32 cellular contexts compared by ENCODE assay signal in the genomic region with DNA sequence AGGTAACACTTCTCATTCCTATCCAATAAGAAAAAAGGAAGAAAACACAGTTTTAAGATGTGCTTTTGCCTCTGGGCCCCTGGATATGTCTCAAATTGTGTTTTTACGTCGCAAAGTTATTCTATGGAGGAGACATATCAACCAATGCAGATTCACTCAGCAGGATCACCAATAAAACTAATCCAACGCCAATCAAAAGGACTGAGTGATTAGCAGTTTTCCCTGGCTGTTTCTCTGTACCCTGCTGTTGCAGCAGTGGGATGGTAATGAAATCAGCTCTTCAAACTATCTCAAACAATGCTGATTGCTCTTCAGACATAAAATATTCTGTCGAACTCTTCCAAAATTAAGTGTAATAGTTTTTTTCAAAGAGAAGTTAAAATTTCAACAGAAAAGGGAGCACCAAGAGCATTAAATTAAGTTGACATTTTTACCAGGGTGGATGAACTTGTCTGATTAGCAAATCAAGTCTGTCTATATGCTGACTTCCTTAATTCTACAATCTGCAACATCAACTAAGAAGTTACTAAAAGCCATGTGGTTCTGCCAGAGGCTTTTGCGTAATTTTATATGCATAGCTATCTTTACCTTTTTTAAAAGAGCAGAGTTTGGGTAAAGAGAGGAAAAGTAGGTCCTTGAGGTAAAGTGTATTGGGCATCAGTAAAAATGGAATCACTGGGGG. TPM values are rescaled to one million over a fixed set of nuclear protein-coding genes. Genes with fewer than 3 reads are reported as not detected.
A peak's percentile ranks its signal among the peaks of the same experiment; 100 is the strongest.
DNase-seq lines count a peak whose midpoint lies in the region; ATAC-seq and TF ChIP-seq lines count a peak whose summit lies in the region.
"Had no signal": no experiment of that assay in that cellular context is flagged by ENCODE, and none has a peak within 500 bp of the region (broad histone marks: within the 10 kb centered on the region; RNA-seq: fewer than 3 reads in every experiment).

No MANE protein-coding gene starts in this region.

- no peaks in the 10 kb centered on the region for H3K79me1 ChIP-seq in neuronal stem cell (ENCODE audit: low read depth, low read length)

- no peak overlapping the region for H3K14ac ChIP-seq in neuronal stem cell (ENCODE audit: low read length)

- H3K27me3 Mint-ChIP-seq in effector memory CD8-positive, alpha-beta T cell = no peaks in the 10 kb centered on the region
- H3K27me3 Mint-ChIP-seq: activated CD4-positive, alpha-beta T cell treated with anti-CD3 and anti-CD28 coated beads, Interleukin-2, amount 10 ng/mL, durations not matched to agents 24 days and 14 days had no signal

- no peak overlapping the region for H3K4ac ChIP-seq in neuronal stem cell (ENCODE audit: low read length)

- H3K9me3 ChIP-seq in SK-N-MC (ENCODE audit: low read depth, low read length) = no peaks in the 10 kb centered on the region
- no peaks in the 10 kb centered on the region for H3K9me3 ChIP-seq in left ventricle myocardium inferior (replicated peaks)
- H3K9me3 ChIP-seq in neuronal stem cell (replicated peaks in 1 of 2; ENCODE audit: control insufficient read depth in 2 of 2, insufficient read depth in 1 of 2, low read depth in 1 of 2, low read length in 2 of 2) = no peaks in the 10 kb centered on the region
- H3K9me3 ChIP-seq: Peyer's patch, SJCRH30, stomach, tibial artery had no signal

- no peak overlapping the region for H3K4me2 ChIP-seq in neuronal stem cell (ENCODE audit: insufficient read depth, low read length, poor library complexity, severe bottlenecking)
- H3K4me2 ChIP-seq: KMS-11 had no signal

- H3K4me1 Mint-ChIP-seq in effector memory CD8-positive, alpha-beta T cell (ENCODE audit: low read depth in 2 of 2) = no peaks in the 10 kb centered on the region

- ATAC-seq in effector memory CD8-positive, alpha-beta T cell (replicated peaks) = no peak
- ATAC-seq: natural killer cell had no signal

- H3K27ac ChIP-seq in SK-N-MC (peak overlapping the region; percentile 34; the same call in 1 of the 2 replicates), left ventricle myocardium inferior (replicated peaks) (no peak overlapping the region), neuronal stem cell (replicated peaks; ENCODE audit: low read length) (no peak overlapping the region)
- H3K27ac ChIP-seq: brain microvascular endothelial cell, epithelial cell of prostate, KMS-11, Peyer's patch, SJCRH30, skin epidermis, stomach, tibial artery, VCaP had no signal

- intact Hi-C loops in left ventricle myocardium inferior (cut with micrococcal nuclease) = no loop called here

- no peak overlapping the region for H2BK15ac ChIP-seq in neuronal stem cell (ENCODE audit: low read length)

- no peak overlapping the region for H3K23ac ChIP-seq in neuronal stem cell (ENCODE audit: low read depth, low read length, poor library complexity)

- H2AK5ac ChIP-seq in neuronal stem cell (ENCODE audit: low read depth, low read length) = no peak overlapping the region

- no peak overlapping the region for H3K9ac ChIP-seq in SK-N-MC (ENCODE audit: insufficient read length)
- no peak overlapping the region for H3K9ac ChIP-seq in neuronal stem cell (ENCODE audit: low read depth, low read length, poor library complexity)
- H3K9ac ChIP-seq: KMS-11 had no signal

- H3K27ac Mint-ChIP-seq in effector memory CD8-positive, alpha-beta T cell = peak overlapping the region; percentile 71 to 84
- H3K27ac Mint-ChIP-seq: activated CD4-positive, alpha-beta T cell treated with anti-CD3 and anti-CD28 coated beads, Interleukin-2, amount 10 ng/mL, durations not matched to agents 24 days and 14 days had no signal

- H2AFZ ChIP-seq in neuronal stem cell (ENCODE audit: low read length) = no peak overlapping the region

- no peak overlapping the region for H2BK120ac ChIP-seq in neuronal stem cell (ENCODE audit: low read depth, low read length)

- H3K4me3 ChIP-seq in SK-N-MC = no peak overlapping the region
- H3K4me3 ChIP-seq in left ventricle myocardium inferior = no peak overlapping the region
- no peak overlapping the region for H3K4me3 ChIP-seq in neuronal stem cell (ENCODE audit: low read length in 2 of 2)
- H3K4me3 ChIP-seq: Peyer's patch, SJCRH30, skin epidermis, stomach, tibial artery had no signal

- POLR2A ChIA-PET in HEK293T (lab: Yijun Ruan, JAX) = interaction anchor here (1.2 kb wide), 1 partner anchor 9 kb away, joined by 3 read pairs; no protein-coding TSS in a partner anchor

- no CpG with 5 or more reads among the region's 5 CpGs for WGBS in neuronal stem cell (ENCODE audit: extremely low coverage in 2 of 2, insufficient read length in 2 of 2, insufficient replicate concordance in 1 of 2), 2 donors

- peaks cover 45% of the 10 kb centered on the region for H3K36me3 Mint-ChIP-seq in effector memory CD8-positive, alpha-beta T cell (ENCODE audit: insufficient read depth)

- H2BK12ac ChIP-seq in neuronal stem cell (ENCODE audit: low read length) = no peak overlapping the region

- H4K8ac ChIP-seq in neuronal stem cell (ENCODE audit: low read depth, low read length) = no peak overlapping the region

- TF ChIP-seq CTCF in left ventricle myocardium inferior (IDR thresholded peaks at IDR 0.05; ENCODE audit: borderline replicate concordance) = no peak

- no peaks in the 10 kb centered on the region for H3K4me1 ChIP-seq in left ventricle myocardium inferior
- H3K4me1 ChIP-seq in neuronal stem cell (ENCODE audit: control insufficient read depth in 2 of 2, insufficient read depth in 1 of 2, low read depth in 1 of 2, low read length in 2 of 2) = peaks cover 0 to 2% of the 10 kb centered on the region in 2 donors
- H3K4me1 ChIP-seq: Peyer's patch, SJCRH30, tibial artery had no signal

- no peak overlapping the region for H3K18ac ChIP-seq in neuronal stem cell (ENCODE audit: low read length)

- H3K4me3 Mint-ChIP-seq in effector memory CD8-positive, alpha-beta T cell = no peak overlapping the region
- H3K4me3 Mint-ChIP-seq: activated CD4-positive, alpha-beta T cell treated with anti-CD3 and anti-CD28 coated beads, Interleukin-2, amount 10 ng/mL, durations not matched to agents 24 days and 14 days; natural killer cell had no signal

- DNase-seq in AML-193 (lab: John Stamatoyannopoulos, UW) (peak; percentile 56 to 75), HEK293T (ENCODE audit: extremely low spot score) (no peak), SK-N-MC (ENCODE audit: low read depth, low spot score) (no peak), left ventricle myocardium inferior (no peak), putamen (ENCODE audit: low spot score) (no peak), neuronal stem cell (ENCODE audit: low spot score) (no peak)
- DNase-seq in effector memory CD8-positive, alpha-beta T cell = no peak
- DNase-seq: activated CD4-positive, alpha-beta T cell treated with anti-CD3 and anti-CD28 coated beads, Interleukin-2, amount 10 ng/mL, durations not matched to agents 24 days and 14 days; activated naive CD4-positive, alpha-beta T cell; activated T-cell treated with anti-CD3 and anti-CD28 coated beads, Interleukin-2, amount 50 U/mL, for 48 hours; amniotic stem cell; brain microvascular endothelial cell; COR-L47; DMS53; midbrain; MM.1S; natural killer cell; Peyer's patch; SJCRH30; stomach; T-helper 2 cell; tibial artery had no signal

- no peak overlapping the region for H2BK5ac ChIP-seq in neuronal stem cell (ENCODE audit: low read length)

- peaks cover 61% of the 10 kb centered on the region for H3K36me3 ChIP-seq in SK-N-MC (ENCODE audit: insufficient read depth, low read length)
- H3K36me3 ChIP-seq in left ventricle myocardium inferior = peaks cover 70% of the 10 kb centered on the region
- peaks cover 27 to 73% of the 10 kb centered on the region in 2 donors for H3K36me3 ChIP-seq in neuronal stem cell (replicated peaks in 1 of 2; ENCODE audit: control insufficient read depth in 2 of 2, insufficient read depth in 2 of 2, low read length in 2 of 2)

- CTCF ChIA-PET in HEK293T (lab: Yijun Ruan, JAX) = no interaction called here

- no peaks in the 10 kb centered on the region for H3K9me3 Mint-ChIP-seq in effector memory CD8-positive, alpha-beta T cell
- H3K9me3 Mint-ChIP-seq: activated CD4-positive, alpha-beta T cell treated with anti-CD3 and anti-CD28 coated beads, Interleukin-2, amount 10 ng/mL, durations not matched to agents 24 days and 14 days; natural killer cell had no signal

- no peak overlapping the region for H4K91ac ChIP-seq in neuronal stem cell (ENCODE audit: low read depth, low read length, poor library complexity)

- no peaks in the 10 kb centered on the region for H3K27me3 ChIP-seq in left ventricle myocardium inferior (ENCODE audit: low read depth)
- H3K27me3 ChIP-seq in neuronal stem cell (ENCODE audit: control insufficient read depth in 3 of 3, insufficient read depth in 3 of 3, low read depth in 1 of 3, low read length in 3 of 3) = no peaks in the 10 kb centered on the region
- H3K27me3 ChIP-seq: brain microvascular endothelial cell, Peyer's patch, SJCRH30, stomach, tibial artery had no signal

TF ChIP-seq in HEK293T, 16 proteins besides CTCF, POLR2A, EP300 and RAD21:
- TF ChIP-seq ELF4 (IDR thresholded peaks at IDR 0.05) (no peak), HDGF (IDR thresholded peaks at IDR 0.05; ENCODE audit: borderline replicate concordance) (no peak), NFRKB (IDR thresholded peaks at IDR 0.05) (no peak), LEF1 (IDR thresholded peaks at IDR 0.05; ENCODE audit: borderline replicate concordance) (no peak), ZNF384 (IDR thresholded peaks at IDR 0.05) (no peak)
- TF ChIP-seq, protein P1, sequence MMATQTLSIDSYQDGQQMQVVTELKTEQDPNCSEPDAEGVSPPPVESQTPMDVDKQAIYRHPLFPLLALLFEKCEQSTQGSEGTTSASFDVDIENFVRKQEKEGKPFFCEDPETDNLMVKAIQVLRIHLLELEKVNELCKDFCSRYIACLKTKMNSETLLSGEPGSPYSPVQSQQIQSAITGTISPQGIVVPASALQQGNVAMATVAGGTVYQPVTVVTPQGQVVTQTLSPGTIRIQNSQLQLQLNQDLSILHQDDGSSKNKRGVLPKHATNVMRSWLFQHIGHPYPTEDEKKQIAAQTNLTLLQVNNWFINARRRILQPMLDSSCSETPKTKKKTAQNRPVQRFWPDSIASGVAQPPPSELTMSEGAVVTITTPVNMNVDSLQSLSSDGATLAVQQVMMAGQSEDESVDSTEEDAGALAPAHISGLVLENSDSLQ (IDR thresholded peaks at IDR 0.05) = peak; percentile 71

RNA-seq across cellular contexts. Expression of a gene that starts 9.7 kb away (rescaled TPM):
- 3.5 TPM for total RNA-seq in left ventricle myocardium inferior
- polyA plus RNA-seq in neuronal stem cell (2013, experiment 1 of 2) = not detected
- 0.01 TPM for polyA plus RNA-seq in neuronal stem cell (2013, experiment 2 of 2)
- total RNA-seq: chondrocyte, G401, NCI-H460, osteocyte, SJCRH30 had no signal
- polyA plus RNA-seq: BJ, keratinocyte had no signal

Comparison
In these comparisons a context has a peak if more than half of its experiments do, and no peak if none do; other contexts are left out.
1. DNase-seq: peak in AML-193 (2 of 2); none in HEK293T (single experiment), SK-N-MC (single experiment), effector memory CD8-positive, alpha-beta T cell (0 of 3), left ventricle myocardium inferior (single experiment), putamen (single experiment) and neuronal stem cell (single experiment).